ENCODE assay signal across 27 cellular contexts in the genomic region with DNA sequence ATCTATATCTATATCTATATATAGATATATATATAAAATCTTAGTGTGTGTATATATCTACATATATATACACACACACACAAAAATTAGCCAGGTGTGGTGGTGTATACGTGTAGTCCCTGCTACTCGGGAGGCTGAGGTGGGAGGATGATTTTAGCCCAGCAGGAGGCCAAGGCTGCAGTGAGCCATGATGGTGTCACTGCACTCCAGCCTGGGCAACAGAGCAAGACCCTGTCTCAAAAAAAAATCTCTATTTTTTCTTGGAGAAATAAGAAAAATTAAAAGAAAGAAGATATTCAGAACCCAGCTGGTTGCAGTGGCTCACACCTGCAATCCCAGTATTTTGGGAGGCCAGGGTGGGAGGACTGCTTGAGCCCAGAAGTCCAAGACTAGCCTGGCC.
"Had no signal": no experiment of that assay in that cellular context is flagged by ENCODE, and none has a peak within 500 bp of the region (broad histone marks: within the 10 kb centered on the region; RNA-seq: fewer than 3 reads in every experiment).

No MANE protein-coding gene starts in this region.

- DNase-seq: stimulated activated CD4-positive, alpha-beta T cell treated with anti-CD3 and anti-CD28 coated beads, Interleukin-2, amount 100 ng/mL, for 48 hours; stimulated activated CD4-positive, alpha-beta T cell treated with anti-CD3 and anti-CD28 coated beads, Interleukin-4, amount 100 ng/mL, for 1 hour; stimulated activated CD4-positive, alpha-beta T cell treated with anti-CD3 and anti-CD28 coated beads, Interleukin-4, amount 100 ng/mL, for 24 hours; stimulated activated CD4-positive, alpha-beta T cell treated with anti-CD3 and anti-CD28 coated beads, Interleukin-4, amount 100 ng/mL, for 4 hours; stimulated activated CD8-positive, alpha-beta memory T cell treated with anti-CD3 and anti-CD28 coated beads, Interleukin-4, amount 100 ng/mL, for 48 hours; stimulated activated naive B cell treated with anti-CD40 and anti-IgM and Interleukin-4, amounts not matched to agents 10 μg/mL and 1 μg/mL and 100 μg/mL, for 72 hours; stimulated activated naive CD4-positive, alpha-beta T cell; stimulated activated naive CD4-positive, alpha-beta T cell treated with Interleukin-2 at 50 U/mL for 16 hours; stimulated activated naive CD8-positive, alpha-beta T cell treated with anti-CD3 and anti-CD28 coated beads, Interleukin-15, amount 100 ng/mL, for 72 hours; stimulated activated naive CD8-positive, alpha-beta T cell treated with anti-CD3 and anti-CD28 coated beads, Interleukin-15, Interleukin-2, amounts not matched to agents 100 U/mL and 50 U/mL, for 24 hours; stomach; substantia nigra; testis; thyroid gland; tibial artery; transverse colon; trophoblast cell; upper lobe of left lung; upper lobe of right lung; uterus had no signal

- H3K27me3 ChIP-seq: stomach, suprapubic skin, testis, thyroid gland, tibial artery, tibial nerve, transverse colon, upper lobe of left lung, upper lobe of right lung, uterus, vagina had no signal

- H3K36me3 ChIP-seq: stomach, suprapubic skin, thoracic aorta, thyroid gland, tibial artery, tibial nerve, transverse colon, upper lobe of left lung, upper lobe of right lung, uterus, vagina had no signal

- H3K9me3 ChIP-seq: stomach, suprapubic skin, testis, thoracic aorta, thyroid gland, tibial artery, tibial nerve, transverse colon, upper lobe of left lung, upper lobe of right lung, uterus, vagina had no signal

- H3K4me1 ChIP-seq: testis, thyroid gland, tibial artery, tibial nerve, uterus, vagina had no signal

- ATAC-seq: stimulated activated effector memory CD8-positive, alpha-beta T cell treated with anti-CD3 and anti-CD28 coated beads, Interleukin-12 subunit alpha, Interleukin-12 subunit beta, amount 100 ng/mL, for 72 hours; stimulated activated memory B cell treated with anti-CD40 and anti-IgM and Interleukin-4, amounts not matched to agents 10 μg/mL and 1 μg/mL and 100 μg/mL, for 72 hours; stimulated activated naive B cell treated with anti-CD40 and anti-IgM and Interleukin-4, amounts not matched to agents 10 μg/mL and 1 μg/mL and 100 μg/mL, for 72 hours; stimulated activated naive CD8-positive, alpha-beta T cell treated with anti-CD3 and anti-CD28 coated beads, Interleukin-15, amount 100 ng/mL, for 72 hours; stimulated activated naive CD8-positive, alpha-beta T cell treated with anti-CD3 and anti-CD28 coated beads, Interleukin-15, Interleukin-2, amounts not matched to agents 100 U/mL and 50 U/mL, for 24 hours; upper lobe of right lung had no signal

- H3K4me3 ChIP-seq: stomach, suprapubic skin, testis, thoracic aorta, thyroid gland, tibial artery, tibial nerve, transverse colon, upper lobe of left lung, upper lobe of right lung, uterus, vagina had no signal

- FAIRE-seq: urothelium cell line had no signal

- H3K27ac ChIP-seq: stomach, suprapubic skin, testis, thoracic aorta, thyroid gland, tibial artery, tibial nerve, transverse colon, upper lobe of left lung, upper lobe of right lung, uterus, vagina had no signal
